In genomic region chr1:116572079-116572478, GRCh38 we compare ENCODE assay signal across 13 cellular contexts. TPM values are rescaled to one million over a fixed set of nuclear protein-coding genes. Genes with fewer than 3 reads are reported as not detected.
A peak's percentile ranks its signal among the peaks of the same experiment; 100 is the strongest.
DNase-seq lines count a peak whose midpoint lies in the region; ATAC-seq and TF ChIP-seq lines count a peak whose summit lies in the region.
"Had no signal": no experiment of that assay in that cellular context is flagged by ENCODE, and none has a peak within 500 bp of the region (broad histone marks: within the 10 kb centered on the region; RNA-seq: fewer than 3 reads in every experiment).

No MANE protein-coding gene starts in this region.

- no peaks in the 10 kb centered on the region for H3K9me3 ChIP-seq in CD4-positive, alpha-beta T cell (ENCODE audit: control insufficient read depth, low read length)
- H3K9me3 ChIP-seq in GM23248 (ENCODE audit: low read depth), result no peaks in the 10 kb centered on the region
- no peaks in the 10 kb centered on the region for H3K9me3 ChIP-seq in naive thymus-derived CD4-positive, alpha-beta T cell (ENCODE audit: control insufficient read depth in 2 of 3, low read length in 3 of 3)
- H3K9me3 ChIP-seq: MG63, transverse colon had no signal

- H3K27ac Mint-ChIP-seq in CD4-positive, alpha-beta T cell, result no peak overlapping the region
- no peak overlapping the region for H3K27ac Mint-ChIP-seq in activated naive CD8-positive, alpha-beta T cell
- peak overlapping the region in 5 of 9 donors; percentile 1 to 95 (median 32) for H3K27ac Mint-ChIP-seq in naive thymus-derived CD4-positive, alpha-beta T cell

- 96 to 97% methylated on average over 2 of the region's 2 CpGs for WGBS in GM23248 (ENCODE audit: low coverage in 1 of 2, low lambda C conversion rate in 2 of 2, missing lambda C conversion rate in 2 of 2), 2 experiments

- no peak for TF ChIP-seq CTCF in CD4-positive, alpha-beta T cell (IDR thresholded peaks at IDR 0.05)

- ATAC-seq in CD4-positive, alpha-beta T cell (ENCODE audit: poor library complexity), result no peak
- no peak for ATAC-seq in naive thymus-derived CD4-positive, alpha-beta T cell
- ATAC-seq in GM21526 (IDR thresholded peaks at IDR 0.05; ENCODE audit: low FRiP score, unreplicated experiment), result no peak
- no peak for ATAC-seq in HG03039 (IDR thresholded peaks at IDR 0.05; ENCODE audit: unreplicated experiment)
- no peak for ATAC-seq in GM18868 (IDR thresholded peaks at IDR 0.05; ENCODE audit: unreplicated experiment)

- no peak overlapping the region for H3K4me2 ChIP-seq in GM23248 (ENCODE audit: unreplicated experiment)

- CTCF ChIA-PET in CD4-positive, alpha-beta T cell (lab: Charles Lee), result interaction anchor here (1.2 to 1.9 kb wide), 2 partner anchors 16 to 87 kb away, joined by 4 to 10 read pairs; no protein-coding TSS in a partner anchor
- CTCF ChIA-PET in naive thymus-derived CD4-positive, alpha-beta T cell (lab: Charles Lee), result interaction anchor here (1.5 to 1.7 kb wide), 4 partner anchors 20 to 557 kb away, joined by 3 to 6 read pairs (median 4); no protein-coding TSS in a partner anchor

- peaks cover 7% of the 10 kb centered on the region for H3K36me3 Mint-ChIP-seq in CD4-positive, alpha-beta T cell (ENCODE audit: low read depth)
- H3K36me3 Mint-ChIP-seq in activated naive CD8-positive, alpha-beta T cell, result no peaks in the 10 kb centered on the region
- H3K36me3 Mint-ChIP-seq in naive thymus-derived CD4-positive, alpha-beta T cell, result peaks cover 0 to 19% (median 0%) of the 10 kb centered on the region in 5 donors

- intact Hi-C loops in CD4-positive, alpha-beta T cell (cut with DNase I, micrococcal nuclease), result loop anchor here (5.0 to 10.0 kb wide), 6 partner anchors 65 to 793 kb away; partner anchors contain the start of gene MAN1A2 (in 1 of the 2)
- intact Hi-C loops in naive thymus-derived CD4-positive, alpha-beta T cell (cut with micrococcal nuclease), result loop anchor here (5.0 kb wide), 10 partner anchors 35 to 1355 kb away; partner anchors contain the start of genes GDAP2 (in 1 of the 2), MAN1A2 (in 1 of the 2) and WDR3 (in 1 of the 2)

- H3K4me1 ChIP-seq in GM23248 (ENCODE audit: insufficient read depth), result 0 out of 2 replicates have a peak, but pooled peaks cover 8% of the 10 kb centered on the region
- peaks cover 10 to 30% of the 10 kb centered on the region in 2 donors for H3K4me1 ChIP-seq in naive thymus-derived CD4-positive, alpha-beta T cell (ENCODE audit: control insufficient read depth in 2 of 2, insufficient read depth in 2 of 2, low read length in 2 of 2)

- no peaks in the 10 kb centered on the region for H3K36me3 ChIP-seq in GM23248 (ENCODE audit: low read depth)
- peaks cover 0 to 4% (median 0%) of the 10 kb centered on the region in 3 experiments for H3K36me3 ChIP-seq in naive thymus-derived CD4-positive, alpha-beta T cell (ENCODE audit: control insufficient read depth in 2 of 3, insufficient read depth in 3 of 3, low read length in 3 of 3)
- H3K36me3 ChIP-seq: transverse colon had no signal

- POLR2A ChIA-PET in CD4-positive, alpha-beta T cell (lab: Charles Lee), result interaction anchor here (0.9 to 1.3 kb wide), 2 partner anchors 15 to 165 kb away, joined by 3 to 4 read pairs; no protein-coding TSS in a partner anchor
- POLR2A ChIA-PET in naive thymus-derived CD4-positive, alpha-beta T cell (lab: Charles Lee), result interaction anchor here (1.3 kb wide), 1 partner anchor 488 kb away, joined by 3 read pairs; the partner anchor contains the start of gene TTF2

- peaks cover 38% of the 10 kb centered on the region for H3K4me1 Mint-ChIP-seq in CD4-positive, alpha-beta T cell (ENCODE audit: low read depth)
- H3K4me1 Mint-ChIP-seq in activated naive CD8-positive, alpha-beta T cell (ENCODE audit: low read depth), result peaks cover 30% of the 10 kb centered on the region
- peaks cover 12 to 52% (median 26%) of the 10 kb centered on the region in 7 donors for H3K4me1 Mint-ChIP-seq in naive thymus-derived CD4-positive, alpha-beta T cell

- peaks cover 5% of the 10 kb centered on the region; the same call in 1 of the 2 replicates for H3K79me2 ChIP-seq in GM23248 (ENCODE audit: insufficient read depth)

- no peaks in the 10 kb centered on the region for H4K20me1 ChIP-seq in GM23248 (ENCODE audit: insufficient read depth)

- H3K4me3 ChIP-seq in GM23248, result no peak overlapping the region
- no peak overlapping the region for H3K4me3 ChIP-seq in naive thymus-derived CD4-positive, alpha-beta T cell (ENCODE audit: low read length)

- no peak overlapping the region for H3K9ac ChIP-seq in GM23248

- in situ Hi-C loops in GM23248 (cut with MboI), result no loop called here

- no peak overlapping the region for H3K27ac ChIP-seq in CD4-positive, alpha-beta T cell (ENCODE audit: low read depth, low read length)
- no peak overlapping the region for H3K27ac ChIP-seq in GM23248
- H3K27ac ChIP-seq in naive thymus-derived CD4-positive, alpha-beta T cell (ENCODE audit: low read depth, low read length), result no peak overlapping the region

- H3F3A ChIP-seq in GM23248 (ENCODE audit: insufficient read depth), result no peaks in the 10 kb centered on the region

- H3K27me3 ChIP-seq in CD4-positive, alpha-beta T cell (ENCODE audit: control insufficient read depth, insufficient read depth, low read length), result no peaks in the 10 kb centered on the region
- H3K27me3 ChIP-seq in GM23248 (replicated peaks; ENCODE audit: insufficient read depth), result no peaks in the 10 kb centered on the region
- H3K27me3 ChIP-seq in naive thymus-derived CD4-positive, alpha-beta T cell (ENCODE audit: control insufficient read depth in 2 of 2, insufficient read depth in 2 of 2, low read length in 2 of 2), result no peaks in the 10 kb centered on the region
- H3K27me3 ChIP-seq: MG63, transverse colon had no signal

- no peak for DNase-seq in CD4-positive, alpha-beta T cell
- no peak for DNase-seq in GM23248
- no peak for DNase-seq in naive thymus-derived CD4-positive, alpha-beta T cell
- DNase-seq in stimulated activated CD4-positive, alpha-beta T cell treated with anti-CD3 and anti-CD28 coated beads, Interleukin-2, amount 100 ng/mL, for 48 hours, result no peak
- DNase-seq: anterior cingulate cortex; effector CD8-positive, alpha-beta T cell; MG63; NCI-H345; transverse colon had no signal

- H3K4me3 Mint-ChIP-seq in CD4-positive, alpha-beta T cell, result peak overlapping the region; percentile 96
- peak overlapping the region; percentile 89 for H3K4me3 Mint-ChIP-seq in activated naive CD8-positive, alpha-beta T cell
- H3K4me3 Mint-ChIP-seq in naive thymus-derived CD4-positive, alpha-beta T cell, result peak overlapping the region; percentile 83 to 97 (median 90)

- H3K27me3 Mint-ChIP-seq in CD4-positive, alpha-beta T cell, result peaks cover 4% of the 10 kb centered on the region
- no peaks in the 10 kb centered on the region for H3K27me3 Mint-ChIP-seq in activated naive CD8-positive, alpha-beta T cell
- H3K27me3 Mint-ChIP-seq in naive thymus-derived CD4-positive, alpha-beta T cell, result peaks cover 0 to 2% (median 0%) of the 10 kb centered on the region in 5 donors

- H2AFZ ChIP-seq in GM23248, result peak overlapping the region; percentile 88

- H3K9me2 ChIP-seq in GM23248 (ENCODE audit: insufficient read depth), result no peaks in the 10 kb centered on the region

- H3K9me3 Mint-ChIP-seq in CD4-positive, alpha-beta T cell, result no peaks in the 10 kb centered on the region
- no peaks in the 10 kb centered on the region for H3K9me3 Mint-ChIP-seq in activated naive CD8-positive, alpha-beta T cell (ENCODE audit: low read depth)
- H3K9me3 Mint-ChIP-seq in naive thymus-derived CD4-positive, alpha-beta T cell, result no peaks in the 10 kb centered on the region

RNA-seq across cellular contexts. Expression of gene CD58, which starts 1.3 kb away (rescaled TPM):
- 1 to 10 TPM; 4.2 to 5.7 TPM for total RNA-seq in CD4-positive, alpha-beta T cell
- total RNA-seq in GM23248 (2014; rRNA removed; shearing (Covaris generic)), result 14.1 and 16.9 TPM in 2 replicates
- polyA plus RNA-seq in GM23248 (2016; fragmentation: Nextera tagmentation; extraction: Ambion mirVana), result 30.0 and 31.7 TPM in 2 replicates
- total RNA-seq in naive thymus-derived CD4-positive, alpha-beta T cell, result 10 to 100 TPM in 2 of 5 experiments, 1 to 10 TPM in 3; 3.3 to 35.0 (median 4.4) TPM
- 1 to 10 TPM; 1.3 to 2.8 TPM for polyA plus RNA-seq in naive thymus-derived CD4-positive, alpha-beta T cell

Comparison
In these comparisons a context has a peak if more than half of its experiments do, and no peak if none do; other contexts are left out.
1. H3K27ac Mint-ChIP-seq: peak in naive thymus-derived CD4-positive, alpha-beta T cell (5 of 9); none in CD4-positive, alpha-beta T cell (single experiment) and activated naive CD8-positive, alpha-beta T cell (single experiment).
2. Peak in every context shown above with its lines, with median percentiles within 50 percentile points of each other: H3K4me3 Mint-ChIP-seq.